ENCODE assay signal across 1 cellular context in genomic region chr7:91265693-91266066, GRCh38.
TF ChIP-seq lines count a peak whose summit lies in the region.

No MANE protein-coding gene starts in this region.

TF ChIP-seq in IMR-90, 13 proteins besides CTCF, POLR2A, EP300 and RAD21 (continued from another document):
- TF ChIP-seq USF2 (IDR thresholded peaks at IDR 0.05; ENCODE audit: low read depth, low read length) = no peak
